ENCODE assay signal across 24 cellular contexts in the genomic region with DNA sequence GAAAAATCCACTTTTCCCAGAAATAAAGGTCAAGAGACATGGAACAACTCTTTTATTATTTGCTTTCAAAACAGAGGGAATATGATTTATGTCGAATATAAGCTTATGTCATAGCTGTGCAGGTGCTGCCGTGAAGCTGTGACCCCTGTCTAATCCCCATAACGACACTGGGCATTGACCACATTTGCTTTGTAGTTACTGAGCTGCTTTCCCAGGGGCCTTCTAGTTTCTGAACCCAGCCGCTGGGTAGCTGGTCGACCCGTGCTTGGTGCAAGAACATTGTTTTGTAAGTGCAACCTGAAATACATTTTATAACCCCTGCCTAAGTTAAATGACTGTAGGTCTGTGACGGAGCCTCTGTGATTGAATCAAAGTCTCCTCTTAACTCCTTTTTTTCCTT.
"Had no signal": no experiment of that assay in that cellular context is flagged by ENCODE, and none has a peak within 500 bp of the region (broad histone marks: within the 10 kb centered on the region; RNA-seq: fewer than 3 reads in every experiment).

No MANE protein-coding gene starts in this region.

- H3K4me1 Mint-ChIP-seq: activated naive CD8-positive, alpha-beta T cell treated with anti-CD3 and anti-CD28 coated beads, Interleukin-2, amount 10 ng/mL, durations not matched to agents 7 days and 5 days had no signal

- H3K27ac Mint-ChIP-seq: activated CD8-positive, alpha-beta T cell treated with anti-CD3 and anti-CD28 coated beads for 36 hours; activated naive CD8-positive, alpha-beta T cell treated with anti-CD3 and anti-CD28 coated beads, Interleukin-2, amount 10 ng/mL, durations not matched to agents 7 days and 5 days; T-helper 1 cell treated with Interleukin-12 subunit alpha and Interleukin-12 subunit beta and Interleukin-4 antibody, amounts not matched to agents 30 μg/mL and 1 μg/mL, for 36 hours had no signal

- ATAC-seq: activated CD4-positive, CD25-positive, alpha-beta regulatory T cell treated with anti-CD3 and anti-CD28 coated beads, Interleukin-2, amount 50 U/mL, for 24 hours; activated CD8-positive, alpha-beta T cell treated with anti-CD3 and anti-CD28 coated beads for 36 hours; PC-3 had no signal

- H3K36me3 Mint-ChIP-seq: activated naive CD8-positive, alpha-beta T cell treated with anti-CD3 and anti-CD28 coated beads, Interleukin-2, amount 10 ng/mL, durations not matched to agents 7 days and 5 days had no signal

- H3K9me3 Mint-ChIP-seq: activated CD8-positive, alpha-beta T cell treated with anti-CD3 and anti-CD28 coated beads for 36 hours; activated naive CD8-positive, alpha-beta T cell treated with anti-CD3 and anti-CD28 coated beads, Interleukin-2, amount 10 ng/mL, durations not matched to agents 7 days and 5 days; T-helper 1 cell treated with Interleukin-12 subunit alpha and Interleukin-12 subunit beta and Interleukin-4 antibody, amounts not matched to agents 30 μg/mL and 1 μg/mL, for 36 hours had no signal

- H3K4me3 Mint-ChIP-seq: activated CD8-positive, alpha-beta T cell treated with anti-CD3 and anti-CD28 coated beads for 36 hours; activated naive CD8-positive, alpha-beta T cell treated with anti-CD3 and anti-CD28 coated beads, Interleukin-2, amount 10 ng/mL, durations not matched to agents 7 days and 5 days; T-helper 1 cell treated with Interleukin-12 subunit alpha and Interleukin-12 subunit beta and Interleukin-4 antibody, amounts not matched to agents 30 μg/mL and 1 μg/mL, for 36 hours had no signal

- DNase-seq: activated CD4-positive, alpha-beta T cell treated with anti-CD3 and anti-CD28 coated beads for 4 hours; activated CD8-positive, alpha-beta memory T cell treated with anti-CD3 and anti-CD28 coated beads, Interleukin-2, amount 50 U/mL, for 48 hours; activated CD8-positive, alpha-beta T cell treated with anti-CD3 and anti-CD28 coated beads for 36 hours; activated naive CD4-positive, alpha-beta T cell treated with anti-CD3 and anti-CD28 coated beads, Interleukin-2, amount 50 U/mL, for 16 hours; activated naive CD8-positive, alpha-beta T cell treated with anti-CD3 and anti-CD28 coated beads, Interleukin-2, amount 10 ng/mL, durations not matched to agents 7 days and 5 days; activated T-cell treated with anti-CD3 and anti-CD28 coated beads, Interleukin-2, amount 50 U/mL, for 1 hour; adrenal gland; anterior cingulate cortex; cerebellar nuclear complex; IMR-90; KBM-7; NCI-H1048; NCI-H146; NCI-H187 treated with DMSO at 0.1 percent for 48 hours; NCI-H2081 treated with DMSO at 0.1 percent for 48 hours; NCI-H2171; NCI-H226; NCI-H526 treated with DMSO at 0.1 percent for 48 hours; NK-92 treated with Interleukin-12 subunit alpha and Interleukin-12 subunit beta, amount 100 ng/mL, for 24 hours; PC-3; SIG-M5; SK-N-SH had no signal
